Comparison of ENCODE assay signal across 17 cellular contexts in genomic region chr5:142978252-142978651, GRCh38.
DNase-seq lines count a peak whose midpoint lies in the region; ATAC-seq and TF ChIP-seq lines count a peak whose summit lies in the region.
"Had no signal": no experiment of that assay in that cellular context is flagged by ENCODE, and none has a peak within 500 bp of the region (broad histone marks: within the 10 kb centered on the region; RNA-seq: fewer than 3 reads in every experiment).

No MANE protein-coding gene starts in this region.

- peak overlapping the region; percentile 44 to 89 for H2BK12ac ChIP-seq in mesenchymal stem cell (ENCODE audit: low read length in 2 of 2)

- H2AK5ac ChIP-seq in mesenchymal stem cell (ENCODE audit: low read length, severe bottlenecking) = peak overlapping the region; percentile 13

- no peak overlapping the region for H2BK120ac ChIP-seq in mesenchymal stem cell (ENCODE audit: low read depth, low read length)

- peak overlapping the region; percentile 0 for H2BK5ac ChIP-seq in mesenchymal stem cell (ENCODE audit: low read depth, low read length, poor library complexity, severe bottlenecking)

- H3K27ac Mint-ChIP-seq in CD4-positive, alpha-beta memory T cell = peak overlapping the region; percentile 81 to 97 (median 93)
- H3K27ac Mint-ChIP-seq in HFFc6 = peak overlapping the region; percentile 93
- H3K27ac Mint-ChIP-seq in activated naive CD8-positive, alpha-beta T cell treated with anti-CD3 and anti-CD28 coated beads for 36 hours = peak overlapping the region; percentile 82
- H3K27ac Mint-ChIP-seq in type B pancreatic cell = no peak overlapping the region

- H3K27me3 ChIP-seq in CD4-positive, alpha-beta memory T cell (ENCODE audit: insufficient read depth, low read length) = no peaks in the 10 kb centered on the region
- H3K27me3 ChIP-seq in mesenchymal stem cell (ENCODE audit: control insufficient read depth in 1 of 2, insufficient read depth in 1 of 2, low read length in 2 of 2) (no peaks in the 10 kb centered on the region), right cardiac atrium (ENCODE audit: control insufficient read depth, insufficient read depth) (no peaks in the 10 kb centered on the region)
- H3K27me3 ChIP-seq: adrenal gland, colonic mucosa, hepatocyte, upper lobe of left lung had no signal

- H3K4me3 ChIP-seq in CD4-positive, alpha-beta memory T cell (ENCODE audit: low read length in 2 of 2) = no peak overlapping the region
- no peak overlapping the region for H3K4me3 ChIP-seq in mesenchymal stem cell (ENCODE audit: insufficient read depth in 1 of 2, low read depth in 1 of 2, low read length in 2 of 2)
- no peak overlapping the region for H3K4me3 ChIP-seq in right cardiac atrium (ENCODE audit: low read length)
- H3K4me3 ChIP-seq: adrenal gland, colonic mucosa, GM23338, hepatocyte, upper lobe of left lung had no signal

- no peak for ATAC-seq in HG03469 (IDR thresholded peaks at IDR 0.05; ENCODE audit: unreplicated experiment)
- no peak for ATAC-seq in right cardiac atrium
- ATAC-seq: GM23338, left colon, Right ventricle myocardium inferior had no signal

- no peak overlapping the region for H3K14ac ChIP-seq in mesenchymal stem cell (ENCODE audit: low read length in 2 of 2)

- H3K9me3 Mint-ChIP-seq in CD4-positive, alpha-beta memory T cell = peaks cover 0 to 2% (median 0%) of the 10 kb centered on the region in 8 donors
- no peaks in the 10 kb centered on the region for H3K9me3 Mint-ChIP-seq in HFFc6
- H3K9me3 Mint-ChIP-seq in activated naive CD8-positive, alpha-beta T cell treated with anti-CD3 and anti-CD28 coated beads for 36 hours = peaks cover 3% of the 10 kb centered on the region
- no peaks in the 10 kb centered on the region for H3K9me3 Mint-ChIP-seq in type B pancreatic cell
- H3K9me3 Mint-ChIP-seq: GM23338 had no signal

- H3K9ac ChIP-seq in mesenchymal stem cell (ENCODE audit: low read length) = no peak overlapping the region

- H3K23ac ChIP-seq in mesenchymal stem cell (ENCODE audit: low read length in 2 of 2) = no peak overlapping the region

- peaks cover 0 to 4% of the 10 kb centered on the region in 2 donors for H3K36me3 Mint-ChIP-seq in CD4-positive, alpha-beta memory T cell
- no peaks in the 10 kb centered on the region for H3K36me3 Mint-ChIP-seq in HFFc6 (ENCODE audit: low read depth)
- peaks cover 28% of the 10 kb centered on the region for H3K36me3 Mint-ChIP-seq in activated naive CD8-positive, alpha-beta T cell treated with anti-CD3 and anti-CD28 coated beads for 36 hours
- no peaks in the 10 kb centered on the region for H3K36me3 Mint-ChIP-seq in type B pancreatic cell
- H3K36me3 Mint-ChIP-seq: IgD-negative memory B cell had no signal

- H3K4me1 ChIP-seq in CD4-positive, alpha-beta memory T cell (ENCODE audit: insufficient read depth, low read length) = peaks cover 67% of the 10 kb centered on the region
- H3K4me1 ChIP-seq in mesenchymal stem cell (ENCODE audit: control insufficient read depth, insufficient read depth, low read depth, low read length) (peaks cover 18% of the 10 kb centered on the region), right cardiac atrium (ENCODE audit: control insufficient read depth, insufficient read depth, low read length) (peaks cover 12% of the 10 kb centered on the region)

- no peak overlapping the region for H2BK15ac ChIP-seq in mesenchymal stem cell (ENCODE audit: low read depth, poor library complexity, severe bottlenecking)

- H3K18ac ChIP-seq in mesenchymal stem cell (ENCODE audit: low read depth in 1 of 2, low read length in 2 of 2) = peak overlapping the region in 1 of 2 experiments; percentile 59

- H3K79me1 ChIP-seq in mesenchymal stem cell (replicated peaks; ENCODE audit: low read length, poor library complexity, severe bottlenecking) = peaks cover 10% of the 10 kb centered on the region

- peak overlapping the region in 1 of 2 experiments; percentile 63 for H3K4ac ChIP-seq in mesenchymal stem cell (ENCODE audit: low read depth in 1 of 2, low read length in 2 of 2)

- H3K36me3 ChIP-seq in CD4-positive, alpha-beta memory T cell (ENCODE audit: insufficient read depth, low read length) = no peaks in the 10 kb centered on the region
- no peaks in the 10 kb centered on the region for H3K36me3 ChIP-seq in mesenchymal stem cell (ENCODE audit: control insufficient read depth in 1 of 2, insufficient read depth in 2 of 2, low read depth in 1 of 2, low read length in 2 of 2)
- H3K36me3 ChIP-seq: adrenal gland, colonic mucosa, upper lobe of left lung had no signal

- H2AFZ ChIP-seq in mesenchymal stem cell (ENCODE audit: low read depth, low read length) = no peak overlapping the region
- H2AFZ ChIP-seq: GM23338, hepatocyte had no signal

- CTCF ChIA-PET in CD4-positive, alpha-beta memory T cell (lab: Charles Lee; ENCODE audit: partially characterized antibody) = interaction anchor here (1.1 to 1.6 kb wide), 2 partner anchors 25 to 53 kb away, joined by 4 to 9 read pairs; no protein-coding TSS in a partner anchor

- H3K27me3 Mint-ChIP-seq in CD4-positive, alpha-beta memory T cell = no peaks in the 10 kb centered on the region
- H3K27me3 Mint-ChIP-seq in HFFc6 (ENCODE audit: insufficient read depth) = no peaks in the 10 kb centered on the region; the same call in 1 of the 2 replicates
- H3K27me3 Mint-ChIP-seq in activated naive CD8-positive, alpha-beta T cell treated with anti-CD3 and anti-CD28 coated beads for 36 hours = no peaks in the 10 kb centered on the region
- no peaks in the 10 kb centered on the region for H3K27me3 Mint-ChIP-seq in type B pancreatic cell

- POLR2A ChIA-PET in CD4-positive, alpha-beta memory T cell (lab: Charles Lee; ENCODE audit: partially characterized antibody) = interaction anchor here (1.0 to 10.6 kb wide), 6 partner anchors 10 to 243 kb away, joined by 3 to 112 read pairs (median 5); no protein-coding TSS in a partner anchor

- no peak for DNase-seq in CD4-positive, alpha-beta memory T cell
- DNase-seq in HFFc6 = no peak
- no peak for DNase-seq in activated naive CD8-positive, alpha-beta T cell treated with anti-CD3 and anti-CD28 coated beads for 36 hours
- DNase-seq in mesenchymal stem cell = no peak
- DNase-seq in type B pancreatic cell (ENCODE audit: extremely low spot score, unreplicated experiment) = no peak
- DNase-seq in right cardiac atrium = no peak
- DNase-seq: colonic mucosa, left colon, NCI-H1092, NCI-H2171 had no signal

- peaks cover 39 to 94% (median 60%) of the 10 kb centered on the region in 4 donors for H3K4me1 Mint-ChIP-seq in CD4-positive, alpha-beta memory T cell
- H3K4me1 Mint-ChIP-seq in HFFc6 (ENCODE audit: low read depth) = peaks cover 79% of the 10 kb centered on the region
- peaks cover 63% of the 10 kb centered on the region for H3K4me1 Mint-ChIP-seq in activated naive CD8-positive, alpha-beta T cell treated with anti-CD3 and anti-CD28 coated beads for 36 hours
- peaks cover 27% of the 10 kb centered on the region for H3K4me1 Mint-ChIP-seq in type B pancreatic cell (ENCODE audit: unreplicated experiment)

- no peak overlapping the region for H3K4me2 ChIP-seq in mesenchymal stem cell (ENCODE audit: low read length, poor library complexity, severe bottlenecking)
- H3K4me2 ChIP-seq: GM23338, hepatocyte had no signal

- peak overlapping the region; percentile 42 for H3K27ac ChIP-seq in CD4-positive, alpha-beta memory T cell (ENCODE audit: low read depth, low read length)
- H3K27ac ChIP-seq in mesenchymal stem cell (ENCODE audit: low read length, poor library complexity, severe bottlenecking) (peak overlapping the region; percentile 94), right cardiac atrium (ENCODE audit: low read length) (no peak overlapping the region)
- H3K27ac ChIP-seq: colonic mucosa, hepatocyte had no signal

- H3K4me3 Mint-ChIP-seq in CD4-positive, alpha-beta memory T cell = peak overlapping the region in 5 of 8 donors; percentile 52 to 80 (median 79)
- peak overlapping the region; percentile 82 for H3K4me3 Mint-ChIP-seq in HFFc6
- peak overlapping the region; percentile 43 for H3K4me3 Mint-ChIP-seq in activated naive CD8-positive, alpha-beta T cell treated with anti-CD3 and anti-CD28 coated beads for 36 hours
- no peak overlapping the region for H3K4me3 Mint-ChIP-seq in type B pancreatic cell
- H3K4me3 Mint-ChIP-seq: GM23338 had no signal

- H4K8ac ChIP-seq in mesenchymal stem cell (ENCODE audit: low read length) = peak overlapping the region; percentile 16

- peak overlapping the region; percentile 5 for H4K91ac ChIP-seq in mesenchymal stem cell (ENCODE audit: low read length)

- 83% methylated on average over 2 of the region's 2 CpGs for WGBS in mesenchymal stem cell
- 97% methylated on average over 2 of the region's 2 CpGs for WGBS in right cardiac atrium

- TF ChIP-seq CTCF in HFFc6 (IDR thresholded peaks at IDR 0.05) (no peak), type B pancreatic cell (conservative IDR thresholded peaks at IDR 0.05) (no peak)

- intact Hi-C loops in CD4-positive, alpha-beta memory T cell (cut with micrococcal nuclease) = no loop called here
- intact Hi-C loops in right cardiac atrium (cut with DNase I) = no loop called here

- H3K9me3 ChIP-seq in CD4-positive, alpha-beta memory T cell (ENCODE audit: control insufficient read depth in 1 of 2, low read length in 2 of 2) = no peaks in the 10 kb centered on the region
- H3K9me3 ChIP-seq in mesenchymal stem cell (ENCODE audit: control insufficient read depth, low read length) (no peaks in the 10 kb centered on the region), right cardiac atrium (ENCODE audit: control insufficient read depth, low read length) (no peaks in the 10 kb centered on the region)
- H3K9me3 ChIP-seq: adrenal gland, colonic mucosa, upper lobe of left lung had no signal
